ENCODE assay signal across 25 cellular contexts in genomic region chr2:36416370-36417165, GRCh38.
DNase-seq lines count a peak whose midpoint lies in the region; ATAC-seq and TF ChIP-seq lines count a peak whose summit lies in the region.
"Had no signal": no experiment of that assay in that cellular context is flagged by ENCODE, and none has a peak within 500 bp of the region (broad histone marks: within the 10 kb centered on the region; RNA-seq: fewer than 3 reads in every experiment).

No MANE protein-coding gene starts in this region.

- H3K4me3 ChIP-seq in coronary artery (no peak overlapping the region), foreskin fibroblast (ENCODE audit: low read depth in 1 of 2, low read length in 2 of 2) (no peak overlapping the region)
- H3K4me3 ChIP-seq: BLaER1, prostate gland, smooth muscle cell, upper lobe of left lung had no signal

- intact Hi-C loops in Right ventricle myocardium inferior (cut with DNase I) (loop anchor here (2.0 kb wide), 1 partner anchor 58 kb away; no protein-coding TSS in a partner anchor), cardiac septum (cut with DNase I) (loop anchor here (5.0 kb wide), 1 partner anchor 41 kb away; no protein-coding TSS in a partner anchor), left colon (cut with DNase I, micrococcal nuclease) (no loop called here)

- peak; percentile 71 for DNase-seq in Right ventricle myocardium inferior (ENCODE audit: missing footprints)
- no peak for DNase-seq in cardiac septum (ENCODE audit: low spot score)
- no peak for DNase-seq in coronary artery (ENCODE audit: low spot score)
- peak in 1 of 2 donors; percentile 50 for DNase-seq in left colon
- no peak for DNase-seq in NCI-H226
- DNase-seq in foreskin fibroblast = no peak
- DNase-seq in NAMALWA (ENCODE audit: low spot score) = no peak
- no peak for DNase-seq in nucleus accumbens (lab: John Stamatoyannopoulos, UW)
- DNase-seq: activated CD8-positive, alpha-beta memory T cell treated with anti-CD3 and anti-CD28 coated beads for 24 hours; brain microvascular endothelial cell; Calu3; dermis blood vessel endothelial cell; NCI-H1105; NCI-H2081 treated with DMSO at 0.1 percent for 48 hours; NCI-H526; nephron progenitor cell; stimulated activated CD4-positive, alpha-beta T cell treated with anti-CD3 and anti-CD28 coated beads, Interleukin-2, amount 100 ng/mL, for 48 hours; stimulated activated naive CD8-positive, alpha-beta T cell treated with anti-CD3 and anti-CD28 coated beads, Interleukin-15, Interleukin-2, amounts not matched to agents 100 U/mL and 50 U/mL, for 24 hours; upper lobe of left lung had no signal

- H3K27ac ChIP-seq in coronary artery = peak overlapping the region; percentile 44 to 71
- H3K27ac ChIP-seq: BLaER1, brain microvascular endothelial cell, epithelial cell of prostate, prostate gland had no signal

- peak; percentile 84 for ATAC-seq in Right ventricle myocardium inferior
- ATAC-seq in left colon = peak; percentile 93
- ATAC-seq: activated naive CD4-positive, alpha-beta T cell treated with anti-CD3 and anti-CD28 coated beads, Interleukin-2, amount 50 U/mL, for 72 hours; HCT116; stimulated activated naive CD8-positive, alpha-beta T cell treated with anti-CD3 and anti-CD28 coated beads, Interleukin-15, Interleukin-2, amounts not matched to agents 100 U/mL and 50 U/mL, for 24 hours had no signal

- TF ChIP-seq CTCF in coronary artery (IDR thresholded peaks at IDR 0.05) (no peak), foreskin fibroblast (IDR thresholded peaks at IDR 0.05; ENCODE audit: low read depth, low read length) (no peak)

Comparison
In these comparisons a context has a peak if more than half of its experiments do, and no peak if none do; other contexts are left out.
1. intact Hi-C loops: an anchor here in Right ventricle myocardium inferior (2.0 kb wide) and cardiac septum (5.0 kb wide); none called in left colon.